In genomic region chr22:31844941-31845340, GRCh38 we compare ENCODE assay signal across 1 cellular context.
TF ChIP-seq lines count a peak whose summit lies in the region.

No MANE protein-coding gene starts in this region.

TF ChIP-seq in IMR-90, 13 proteins besides CTCF, POLR2A, EP300 and RAD21 (continued from another document):
- TF ChIP-seq CEBPB (IDR thresholded peaks at IDR 0.05; ENCODE audit: low read depth, low read length) (no peak), MXI1 (IDR thresholded peaks at IDR 0.05; ENCODE audit: borderline replicate concordance, low read depth, low read length) (no peak), CHD1 (IDR thresholded peaks at IDR 0.05; ENCODE audit: low read depth, low read length) (no peak), FOS (IDR thresholded peaks at IDR 0.05; ENCODE audit: low read depth, low read length) (no peak), RCOR1 (IDR thresholded peaks at IDR 0.05; ENCODE audit: insufficient replicate concordance, low read length) (no peak), MAFK (IDR thresholded peaks at IDR 0.05; ENCODE audit: low read depth, low read length) (no peak), MAZ (IDR thresholded peaks at IDR 0.05; ENCODE audit: borderline replicate concordance, low read depth, low read length) (no peak), SMC3 (IDR thresholded peaks at IDR 0.05; ENCODE audit: low read depth, low read length) (no peak), BHLHE40 (IDR thresholded peaks at IDR 0.05; ENCODE audit: low read depth, low read length) (no peak), NFE2L2 (IDR thresholded peaks at IDR 0.05; ENCODE audit: low read depth, low read length) (no peak)
